In the genomic region with DNA sequence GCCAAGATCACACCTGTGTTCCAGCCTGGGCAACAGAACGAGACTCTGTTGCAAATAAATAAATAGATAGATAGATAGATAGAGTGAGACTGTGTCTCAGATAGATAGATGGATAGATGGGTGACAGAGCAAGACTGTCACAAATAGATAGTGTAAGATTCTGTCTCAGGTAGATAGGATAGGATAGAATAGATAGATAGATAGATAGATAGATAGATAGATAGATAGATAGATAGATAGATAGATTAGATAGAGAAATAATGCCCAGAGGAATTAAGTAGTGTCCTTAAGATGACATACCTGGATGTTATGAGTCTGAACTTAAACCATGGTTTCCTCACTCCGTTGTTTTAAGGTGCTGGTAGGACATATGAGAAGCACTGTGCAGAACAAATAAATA, we compare ENCODE assay signal across 29 cellular contexts.
"Had no signal": no experiment of that assay in that cellular context is flagged by ENCODE, and none has a peak within 500 bp of the region (broad histone marks: within the 10 kb centered on the region; RNA-seq: fewer than 3 reads in every experiment).

No MANE protein-coding gene starts in this region.

- H3K27ac ChIP-seq: colonic mucosa, coronary artery, dorsolateral prefrontal cortex, epithelial cell of prostate, esophagus muscularis mucosa, esophagus squamous epithelium, foreskin keratinocyte, gastrocnemius medialis, gastroesophageal sphincter, heart left ventricle, heart right ventricle had no signal

- FAIRE-seq: colon, endometrium, endothelial cell of umbilical vein, frontal cortex had no signal

- H3K27me3 ChIP-seq: colonic mucosa, dorsolateral prefrontal cortex, esophagus muscularis mucosa, esophagus squamous epithelium, foreskin keratinocyte, gastrocnemius medialis, gastroesophageal sphincter, heart left ventricle, heart right ventricle had no signal

- DNase-seq: colonic mucosa; cortex of kidney; dermis blood vessel endothelial cell; dorsolateral prefrontal cortex; effector CD4-positive, alpha-beta T cell; effector CD8-positive, alpha-beta T cell; effector memory CD4-positive, alpha-beta T cell; effector memory CD8-positive, alpha-beta T cell; endodermal cell; erythroblast; esophagus squamous epithelium; foreskin fibroblast; foreskin keratinocyte; foreskin melanocyte; gastrocnemius medialis; glutamatergic neuron; head of caudate nucleus; heart left ventricle; heart right ventricle had no signal

- H3K36me3 ChIP-seq: colonic mucosa, esophagus muscularis mucosa, esophagus squamous epithelium, gastrocnemius medialis, gastroesophageal sphincter, heart left ventricle, heart right ventricle had no signal

- H3K4me3 ChIP-seq: colonic mucosa, coronary artery, dorsolateral prefrontal cortex, esophagus muscularis mucosa, esophagus squamous epithelium, gastrocnemius medialis, gastroesophageal sphincter, heart left ventricle, heart right ventricle had no signal

- H3K9me3 Mint-ChIP-seq: dendritic cell treated with granulocyte-macrophage colony-stimulating factor and Interleukin-4, amounts not matched to agents 40 ng/mL and 50 ng/mL, for 4 days; effector memory CD8-positive, alpha-beta T cell; endodermal cell had no signal

- ATAC-seq: effector memory CD8-positive, alpha-beta T cell; esophagus mucosa; foreskin keratinocyte; gastrocnemius medialis; gastroesophageal sphincter; heart left ventricle; heart right ventricle had no signal

- H3K27me3 Mint-ChIP-seq: dendritic cell treated with granulocyte-macrophage colony-stimulating factor and Interleukin-4, amounts not matched to agents 40 ng/mL and 50 ng/mL, for 4 days; effector memory CD8-positive, alpha-beta T cell had no signal

- H3K4me3 Mint-ChIP-seq: dendritic cell treated with granulocyte-macrophage colony-stimulating factor and Interleukin-4, amounts not matched to agents 40 ng/mL and 50 ng/mL, for 4 days; effector memory CD8-positive, alpha-beta T cell; endodermal cell had no signal

- H3K27ac Mint-ChIP-seq: dendritic cell treated with granulocyte-macrophage colony-stimulating factor and Interleukin-4, amounts not matched to agents 40 ng/mL and 50 ng/mL, for 4 days; effector memory CD8-positive, alpha-beta T cell; endodermal cell had no signal

- H3K9me3 ChIP-seq: colonic mucosa, esophagus muscularis mucosa, esophagus squamous epithelium, gastrocnemius medialis, gastroesophageal sphincter, heart left ventricle, heart right ventricle had no signal

- H3K4me1 ChIP-seq: foreskin keratinocyte had no signal
